ENCODE assay signal across 12 cellular contexts in genomic region chr4:39255266-39255665, GRCh38.
DNase-seq lines count a peak whose midpoint lies in the region; ATAC-seq and TF ChIP-seq lines count a peak whose summit lies in the region.
"Had no signal": no experiment of that assay in that cellular context is flagged by ENCODE, and none has a peak within 500 bp of the region (broad histone marks: within the 10 kb centered on the region; RNA-seq: fewer than 3 reads in every experiment).

No MANE protein-coding gene starts in this region.

- H3K4me2 ChIP-seq in mammary epithelial cell (ENCODE audit: insufficient read depth, low read depth, low read length) = peak overlapping the region; percentile 40

- H3K9me3 ChIP-seq in mammary epithelial cell (replicated peaks; ENCODE audit: insufficient read depth, low read length) (no peaks in the 10 kb centered on the region), mesodermal cell (ENCODE audit: control insufficient read depth, low read length) (no peaks in the 10 kb centered on the region)

- peak overlapping the region; percentile 43 for H2AFZ ChIP-seq in mammary epithelial cell (ENCODE audit: low read depth, low read length)

- no TSS peak for BruUV-seq in mammary epithelial cell (replicated peaks; lab: Mats Ljungman, UMichigan)

- no peaks in the 10 kb centered on the region for H4K20me1 ChIP-seq in mammary epithelial cell (ENCODE audit: insufficient read depth, low read length)

- ATAC-seq in HG02973 (IDR thresholded peaks at IDR 0.05; ENCODE audit: unreplicated experiment) = no peak
- ATAC-seq in GM21447 (IDR thresholded peaks at IDR 0.05; ENCODE audit: unreplicated experiment) = no peak
- ATAC-seq: naive thymus-derived CD8-positive, alpha-beta T cell had no signal

- dilution Hi-C loops in mammary epithelial cell (cut with HindIII; ENCODE audit: low sequenced_read_pairs) = no loop called here

- H3K9ac ChIP-seq in mammary epithelial cell (ENCODE audit: insufficient read depth, low read length) = no peak overlapping the region

- H3K4me3 ChIP-seq in mammary epithelial cell (replicated peaks in 1 of 3; ENCODE audit: insufficient read depth in 1 of 3, low read depth in 2 of 3, low read length in 3 of 3) (no peak overlapping the region), mesodermal cell (ENCODE audit: extremely low read depth, insufficient read depth, low read length, poor library complexity, severe bottlenecking) (no peak overlapping the region)

- intact Hi-C loops in mammary epithelial cell (cut with micrococcal nuclease) = no loop called here

- in situ Hi-C loops in mammary epithelial cell (cut with MboI; ENCODE audit: low sequenced_read_pairs in 2 of 2) = no loop called here

- H3K4me1 ChIP-seq in mammary epithelial cell (ENCODE audit: insufficient read depth, low read length) (peaks cover 17% of the 10 kb centered on the region), mesodermal cell (ENCODE audit: control insufficient read depth, insufficient read depth, low read length, poor library complexity, severe bottlenecking) (peaks cover 22% of the 10 kb centered on the region)

- H3K79me2 ChIP-seq in mammary epithelial cell (ENCODE audit: insufficient read depth, low read length) = no peaks in the 10 kb centered on the region

- peak in 1 of 2 donors; percentile 21 for TF ChIP-seq CTCF in mammary epithelial cell (conservative IDR thresholded peaks at IDR 0.05 in 1 of 2, IDR thresholded peaks at IDR 0.05 in 1 of 2; ENCODE audit: extremely low read depth in 1 of 2, insufficient read depth in 1 of 2, low read depth in 1 of 2, low read length in 2 of 2)

- H3K27ac ChIP-seq in mammary epithelial cell (ENCODE audit: insufficient read depth, low read depth, low read length) (no peak overlapping the region), mesodermal cell (ENCODE audit: low read depth, low read length, severe bottlenecking) (peak overlapping the region; percentile 80)

- H3K36me3 ChIP-seq in mammary epithelial cell (ENCODE audit: insufficient read depth, low read length) = no peaks in the 10 kb centered on the region
- peaks cover 10% of the 10 kb centered on the region for H3K36me3 ChIP-seq in mesodermal cell (ENCODE audit: control insufficient read depth, insufficient read depth, low read length)

- CTCF ChIA-PET in mammary epithelial cell (lab: Charles Lee; ENCODE audit: low non-redundant PET) = no interaction called here

- WGBS in mammary epithelial cell (ENCODE audit: low coverage, missing lambda C conversion rate) = 50% methylated on average over 2 of the region's 2 CpGs
- WGBS in mesodermal cell (ENCODE audit: insufficient coverage in 2 of 2), 2 experiments = 20% methylated on average over 1 of the region's 2 CpGs; no CpG with 5 or more reads in 1 of the 2 experiments

- peak; percentile 42 for DNase-seq in Daoy (ENCODE audit: low read depth)
- peak; percentile 80 for DNase-seq in M059J (ENCODE audit: low read depth)
- DNase-seq in mammary epithelial cell = peak; percentile 60
- no peak for DNase-seq in DMS53 treated with DMSO at 0.1 percent for 48 hours (lab: John Stamatoyannopoulos, UW; ENCODE audit: unreplicated experiment)
- DNase-seq in NCI-H510A (lab: John Stamatoyannopoulos, UW) = no peak
- DNase-seq: amniotic stem cell; hippocampal formation; naive thymus-derived CD8-positive, alpha-beta T cell; stimulated activated CD4-positive, alpha-beta T cell treated with anti-CD3 and anti-CD28 coated beads, Interleukin-4, amount 100 ng/mL, for 24 hours had no signal

- no peaks in the 10 kb centered on the region for H3K27me3 ChIP-seq in mammary epithelial cell (ENCODE audit: insufficient read depth, low read length)

Comparison
In these comparisons a context has a peak if more than half of its experiments do, and no peak if none do; other contexts are left out.
1. DNase-seq: peak in Daoy (single experiment), M059J (single experiment) and mammary epithelial cell (single experiment); none in DMS53 treated with DMSO at 0.1 percent for 48 hours (single experiment) and NCI-H510A (single experiment).